ENCODE assay signal across 21 cellular contexts in genomic region chr12:108879615-108880254, GRCh38. TPM values are rescaled to one million over a fixed set of nuclear protein-coding genes. Genes with fewer than 3 reads are reported as not detected.
"Had no signal": no experiment of that assay in that cellular context is flagged by ENCODE, and none has a peak within 500 bp of the region (broad histone marks: within the 10 kb centered on the region; RNA-seq: fewer than 3 reads in every experiment).

Gene DAO, plus strand, starts transcription at chr12:108880092. Its CDS starts 4,915 bp downstream, at chr12:108885007.

- H3K27me3 ChIP-seq: sigmoid colon, testis, uterus had no signal

- H3K4me3 ChIP-seq: coronary artery, psoas muscle, sigmoid colon, testis, uterus had no signal

- H3K27ac ChIP-seq: coronary artery, psoas muscle, sigmoid colon, testis, uterus had no signal

- H3K36me3 ChIP-seq: sigmoid colon, uterus had no signal

- H3K9me3 ChIP-seq: psoas muscle, sigmoid colon, testis, uterus had no signal

- DNase-seq: activated B cell treated with CpG ODN at 0.5 μM for 24 hours; activated CD4-positive, alpha-beta T cell treated with anti-CD3 and anti-CD28 coated beads, Interleukin-2, amount 10 ng/mL, durations not matched to agents 7 days and 5 days; activated CD8-positive, alpha-beta memory T cell treated with anti-CD3 and anti-CD28 coated beads for 24 hours; activated naive CD4-positive, alpha-beta T cell treated with anti-CD3 and anti-CD28 coated beads, Interleukin-2, amount 10 ng/mL, durations not matched to agents 7 days and 5 days; erythroblast; hippocampal formation; mammary epithelial cell; natural killer cell; occipital lobe; psoas muscle; sigmoid colon; stimulated activated CD4-positive, alpha-beta T cell treated with anti-CD3 and anti-CD28 coated beads, Interleukin-2, amount 100 ng/mL, for 48 hours; stimulated activated CD8-positive, alpha-beta memory T cell treated with anti-CD3 and anti-CD28 coated beads, Interleukin-4, amount 100 ng/mL, for 48 hours; testis; uterus had no signal

- H3K4me1 ChIP-seq: psoas muscle, sigmoid colon, testis, uterus had no signal

- ATAC-seq: activated T-helper 17 cell treated with anti-CD3 and anti-CD28 coated beads, Interleukin-2, amount 50 U/mL, for 72 hours; natural killer cell; psoas muscle had no signal

RNA-seq across cellular contexts. Expression of gene DAO, which starts in this region (rescaled TPM):
- total RNA-seq: activated B cell treated with CpG ODN at 0.5 μM for 24 hours; activated CD4-positive, alpha-beta T cell treated with anti-CD3 and anti-CD28 coated beads, Interleukin-2, amount 10 ng/mL, durations not matched to agents 7 days and 5 days; activated T-helper 17 cell treated with anti-CD3 and anti-CD28 coated beads, Interleukin-2, amount 50 U/mL, for 72 hours; cardiac septum; mammary epithelial cell; mucosa of gallbladder; natural killer cell; occipital lobe; psoas muscle; sigmoid colon; T-helper 1 cell treated with Interleukin-12 subunit alpha and Interleukin-12 subunit beta and Interleukin-4 antibody, amounts not matched to agents 30 ng/mL and 1 ng/mL, for 36 hours; uterus had no signal
- polyA plus RNA-seq: adipose tissue, mammary epithelial cell, psoas muscle had no signal
